In the genomic region with DNA sequence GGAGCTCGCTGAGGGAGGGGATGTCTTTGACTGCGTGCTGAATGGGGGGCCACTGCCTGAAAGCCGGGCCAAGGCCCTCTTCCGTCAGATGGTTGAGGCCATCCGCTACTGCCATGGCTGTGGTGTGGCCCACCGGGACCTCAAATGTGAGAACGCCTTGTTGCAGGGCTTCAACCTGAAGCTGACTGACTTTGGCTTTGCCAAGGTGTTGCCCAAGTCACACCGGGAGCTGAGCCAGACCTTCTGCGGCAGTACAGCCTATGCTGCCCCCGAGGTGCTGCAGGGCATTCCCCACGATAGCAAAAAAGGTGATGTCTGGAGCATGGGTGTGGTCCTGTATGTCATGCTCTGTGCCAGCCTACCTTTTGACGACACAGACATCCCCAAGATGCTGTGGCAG, we compare ENCODE assay signal across 18 cellular contexts. TPM values are rescaled to one million over a fixed set of nuclear protein-coding genes. Genes with fewer than 3 reads are reported as not detected.
"Had no signal": no experiment of that assay in that cellular context is flagged by ENCODE, and none has a peak within 500 bp of the region (broad histone marks: within the 10 kb centered on the region; RNA-seq: fewer than 3 reads in every experiment).

No MANE protein-coding gene starts in this region.

- ATAC-seq: activated CD8-positive, alpha-beta memory T cell treated with anti-CD3 and anti-CD28 coated beads, Interleukin-2, amount 10 ng/mL, durations not matched to agents 7 days and 5 days; left colon; stimulated activated naive CD8-positive, alpha-beta T cell treated with anti-CD3 and anti-CD28 coated beads, Interleukin-15, Interleukin-2, amounts not matched to agents 100 U/mL and 50 U/mL, for 24 hours had no signal

- DNase-seq: activated B cell treated with CpG ODN at 0.5 μM for 24 hours; activated CD4-positive, alpha-beta memory T cell treated with anti-CD3 and anti-CD28 coated beads for 36 hours; activated CD4-positive, alpha-beta T cell treated with anti-CD3 and anti-CD28 coated beads for 4 hours; activated CD8-positive, alpha-beta memory T cell treated with anti-CD3 and anti-CD28 coated beads, Interleukin-2, amount 10 ng/mL, durations not matched to agents 7 days and 5 days; activated naive CD4-positive, alpha-beta T cell; anterior cingulate cortex; caudate nucleus; dorsolateral prefrontal cortex; foreskin fibroblast; hippocampal formation; left colon; occipital lobe; stimulated activated naive CD8-positive, alpha-beta T cell treated with anti-CD3 and anti-CD28 coated beads, Interleukin-15, Interleukin-2, amounts not matched to agents 100 U/mL and 50 U/mL, for 24 hours; uterus had no signal

- H3K27me3 ChIP-seq: dorsolateral prefrontal cortex, tibial nerve, uterus had no signal

- H3K36me3 ChIP-seq: uterus had no signal

- H3K4me3 ChIP-seq: dorsolateral prefrontal cortex, lung, tibial nerve, uterus had no signal

- H3K9me3 ChIP-seq: tibial nerve, uterus had no signal

- H3K27ac ChIP-seq: epithelial cell of prostate, uterus had no signal

RNA-seq across cellular contexts. Expression of gene TSSK3, which starts 1.4 kb away (rescaled TPM):
- total RNA-seq: occipital lobe had no signal
- polyA plus RNA-seq: neural cell had no signal
